8 cellular contexts compared by ENCODE assay signal in genomic region chr1:89820423-89821321, GRCh38. TPM values are rescaled to one million over a fixed set of nuclear protein-coding genes. Genes with fewer than 3 reads are reported as not detected.
DNase-seq lines count a peak whose midpoint lies in the region; ATAC-seq and TF ChIP-seq lines count a peak whose summit lies in the region.

Gene LRRC8D (plus strand): TSS chr1:89821032. CDS start chr1:89933069, 112,037 bp downstream.

- no peaks in the 10 kb centered on the region for H3K27me3 ChIP-seq in CD4-positive, alpha-beta T cell (ENCODE audit: control insufficient read depth, insufficient read depth, low read length)
- no peaks in the 10 kb centered on the region for H3K27me3 ChIP-seq in lung (ENCODE audit: control insufficient read depth, insufficient read depth)

- 0 to 1% methylated on average over 70 to 82 of the region's 82 CpGs for WGBS in lung, 2 donors

- POLR2A ChIA-PET in CD4-positive, alpha-beta T cell (lab: Charles Lee): interaction anchor here (0.6 to 3.1 kb wide), 24 partner anchors 14 to 291 kb away, joined by 3 to 60 read pairs (median 6); partner anchors contain the start of genes LRRC8C and ZNF326
- POLR2A ChIA-PET in activated CD8-positive, alpha-beta T cell treated with anti-CD3 and anti-CD28 coated beads for 36 hours (lab: Charles Lee): interaction anchor here (0.6 to 3.2 kb wide), 11 partner anchors 12 to 1854 kb away, joined by 3 to 21 read pairs (median 5); partner anchors contain the start of gene LRRC8C

- H3K27me3 Mint-ChIP-seq in CD4-positive, alpha-beta T cell: no peaks in the 10 kb centered on the region
- H3K27me3 Mint-ChIP-seq in activated CD8-positive, alpha-beta T cell treated with anti-CD3 and anti-CD28 coated beads for 36 hours: no peaks in the 10 kb centered on the region

- H3K4me3 ChIP-seq in lung: peak within 1 kb of the TSS; percentile 68

- no peaks in the 10 kb centered on the region for H3K9me3 Mint-ChIP-seq in CD4-positive, alpha-beta T cell
- no peaks in the 10 kb centered on the region for H3K9me3 Mint-ChIP-seq in activated CD8-positive, alpha-beta T cell treated with anti-CD3 and anti-CD28 coated beads for 36 hours

- intact Hi-C loops in CD4-positive, alpha-beta T cell (cut with DNase I, micrococcal nuclease): loop anchor here in 1 of 2 experiments (5.0 to 10.0 kb wide), 3 partner anchors 54 to 167 kb away; no protein-coding TSS in a partner anchor
- intact Hi-C loops in activated CD8-positive, alpha-beta T cell treated with anti-CD3 and anti-CD28 coated beads for 36 hours (cut with micrococcal nuclease): loop anchor here (10.0 kb wide), 1 partner anchor 64 kb away; no protein-coding TSS in a partner anchor

- ATAC-seq in CD4-positive, alpha-beta T cell (ENCODE audit: poor library complexity): peak; percentile 58
- peak; percentile 73 for ATAC-seq in GM19395 (IDR thresholded peaks at IDR 0.05; ENCODE audit: unreplicated experiment)
- peak; percentile 75 for ATAC-seq in HG03521 (IDR thresholded peaks at IDR 0.05; ENCODE audit: unreplicated experiment)
- peak; percentile 78 for ATAC-seq in activated CD8-positive, alpha-beta T cell treated with anti-CD3 and anti-CD28 coated beads for 36 hours
- peak; percentile 95 for ATAC-seq in lung (ENCODE audit: insufficient read depth, low FRiP score)

- no peaks in the 10 kb centered on the region for H3K9me3 ChIP-seq in CD4-positive, alpha-beta T cell (ENCODE audit: control insufficient read depth, low read length)
- H3K9me3 ChIP-seq in lung (ENCODE audit: control insufficient read depth in 2 of 2, insufficient read depth in 1 of 2, low read length in 1 of 2): no peaks in the 10 kb centered on the region

- H3K4me1 ChIP-seq in lung (ENCODE audit: control insufficient read depth in 2 of 2, insufficient read depth in 2 of 2, low read length in 2 of 2): peaks cover 4 to 12% of the 10 kb centered on the region in 2 donors

- peak within 1 kb of the TSS; percentile 92 for H3K4me3 Mint-ChIP-seq in CD4-positive, alpha-beta T cell
- peak within 1 kb of the TSS; percentile 87 for H3K4me3 Mint-ChIP-seq in activated CD8-positive, alpha-beta T cell treated with anti-CD3 and anti-CD28 coated beads for 36 hours

- TF ChIP-seq CTCF in CD4-positive, alpha-beta T cell (IDR thresholded peaks at IDR 0.05): no peak
- TF ChIP-seq CTCF in activated CD8-positive, alpha-beta T cell treated with anti-CD3 and anti-CD28 coated beads for 36 hours (IDR thresholded peaks at IDR 0.05): no peak
- TF ChIP-seq CTCF in lung (IDR thresholded peaks at IDR 0.05; ENCODE audit: control extremely low read depth, extremely low read depth): no peak

- H3K36me3 Mint-ChIP-seq in CD4-positive, alpha-beta T cell (ENCODE audit: low read depth): peaks cover 5% of the 10 kb centered on the region
- peaks cover 9% of the 10 kb centered on the region for H3K36me3 Mint-ChIP-seq in activated CD8-positive, alpha-beta T cell treated with anti-CD3 and anti-CD28 coated beads for 36 hours (ENCODE audit: low read depth)

- H3K27ac ChIP-seq in CD4-positive, alpha-beta T cell (ENCODE audit: low read depth, low read length): peak within 1 kb of the TSS; percentile 59
- H3K27ac ChIP-seq in lung (ENCODE audit: low read depth in 1 of 2, low read length in 1 of 2): peak within 1 kb of the TSS; percentile 83 to 85

- peak within 1 kb of the TSS; percentile 82 for H3K27ac Mint-ChIP-seq in CD4-positive, alpha-beta T cell
- H3K27ac Mint-ChIP-seq in activated CD8-positive, alpha-beta T cell treated with anti-CD3 and anti-CD28 coated beads for 36 hours: peak within 1 kb of the TSS; percentile 88

- no peaks in the 10 kb centered on the region for H3K36me3 ChIP-seq in lung (ENCODE audit: control insufficient read depth in 2 of 2, insufficient read depth in 2 of 2, low read length in 2 of 2)

- CTCF ChIA-PET in CD4-positive, alpha-beta T cell (lab: Charles Lee): interaction anchor here (1.1 to 3.8 kb wide), 4 partner anchors 16 to 23 kb away, joined by 3 to 18 read pairs (median 6); no protein-coding TSS in a partner anchor
- CTCF ChIA-PET in activated CD8-positive, alpha-beta T cell treated with anti-CD3 and anti-CD28 coated beads for 36 hours (lab: Charles Lee): interaction anchor here (0.9 to 3.6 kb wide), 9 partner anchors 10 to 168 kb away, joined by 3 to 31 read pairs (median 5); no protein-coding TSS in a partner anchor

- peak; percentile 35 to 69 (median 46) for DNase-seq in CD4-positive, alpha-beta T cell
- peak; percentile 93 for DNase-seq in NCI-H82 (lab: John Stamatoyannopoulos, UW)
- DNase-seq in activated CD8-positive, alpha-beta T cell treated with anti-CD3 and anti-CD28 coated beads for 36 hours: peak; percentile 80
- peak; percentile 59 for DNase-seq in effector CD4-positive, alpha-beta T cell
- peak; percentile 85 for DNase-seq in lung (ENCODE audit: low spot score)
- DNase-seq in stimulated activated CD4-positive, alpha-beta T cell treated with anti-CD3 and anti-CD28 coated beads, TNF-alpha, amount 100 ng/mL, for 4 hours (ENCODE audit: low read depth in 3 of 3): peak; percentile 17 to 41 (median 21)

- H3K4me1 Mint-ChIP-seq in CD4-positive, alpha-beta T cell (ENCODE audit: low read depth): peaks cover 44% of the 10 kb centered on the region
- peaks cover 43% of the 10 kb centered on the region for H3K4me1 Mint-ChIP-seq in activated CD8-positive, alpha-beta T cell treated with anti-CD3 and anti-CD28 coated beads for 36 hours (ENCODE audit: low read depth)

RNA-seq across cellular contexts. Expression of gene LRRC8D, which starts in this region (rescaled TPM):
- total RNA-seq in CD4-positive, alpha-beta T cell: 10 to 100 TPM; 15.5 to 18.2 TPM
- total RNA-seq in activated CD8-positive, alpha-beta T cell treated with anti-CD3 and anti-CD28 coated beads for 36 hours: 10 to 100 TPM; 26.3 to 27.5 TPM
- 10 to 100 TPM; 10.2 to 24.2 TPM for total RNA-seq in lung
- 10 to 100 TPM in 1 of 2 donors, 1 to 10 TPM in 1; 5.1 to 12.4 TPM for polyA plus RNA-seq in lung

Comparison
In these comparisons a context has a peak if more than half of its experiments do, and no peak if none do; other contexts are left out.
1. Peak in every context shown above with its lines: DNase-seq, ATAC-seq, H3K4me3 ChIP-seq and H3K27ac ChIP-seq.
2. DNase-seq: peak in every context shown above with its lines; median percentile 93 in NCI-H82; 85 in lung; 80 in activated CD8-positive, alpha-beta T cell treated with anti-CD3 and anti-CD28 coated beads for 36 hours; 59 in effector CD4-positive, alpha-beta T cell; 46 in CD4-positive, alpha-beta T cell; 21 in stimulated activated CD4-positive, alpha-beta T cell treated with anti-CD3 and anti-CD28 coated beads, TNF-alpha, amount 100 ng/mL, for 4 hours.